9 cellular contexts compared by ENCODE assay signal in genomic region chr14:100158566-100159106, GRCh38. TPM values are rescaled to one million over a fixed set of nuclear protein-coding genes. Genes with fewer than 3 reads are reported as not detected.
DNase-seq lines count a peak whose midpoint lies in the region; ATAC-seq and TF ChIP-seq lines count a peak whose summit lies in the region.
"Had no signal": no experiment of that assay in that cellular context is flagged by ENCODE, and none has a peak within 500 bp of the region (broad histone marks: within the 10 kb centered on the region; RNA-seq: fewer than 3 reads in every experiment).

No MANE protein-coding gene starts in this region.

- H3K4me1 ChIP-seq in Panc1 (ENCODE audit: control insufficient read depth, insufficient read depth, low read length) (peaks cover 8% of the 10 kb centered on the region), skeletal muscle satellite cell (ENCODE audit: control insufficient read depth, insufficient read depth, low read length) (peaks cover 5% of the 10 kb centered on the region)

- peak overlapping the region; percentile 77 for H3K4me3 Mint-ChIP-seq in glutamatergic neuron (ENCODE audit: unreplicated experiment)

- H3K27me3 ChIP-seq in Panc1 (ENCODE audit: control insufficient read depth, insufficient read depth, low read length) (no peaks in the 10 kb centered on the region; the same call in 1 of the 2 replicates), skeletal muscle satellite cell (ENCODE audit: control insufficient read depth, insufficient read depth, low read length) (peaks cover 33% of the 10 kb centered on the region)

- peak; percentile 49 for DNase-seq in NCI-H748 (lab: John Stamatoyannopoulos, UW; ENCODE audit: unreplicated experiment)
- DNase-seq in NCI-H748 treated with DMSO at 0.1 percent for 48 hours (lab: John Stamatoyannopoulos, UW): no peak
- DNase-seq in Panc1 (ENCODE audit: low read depth, low spot score): no peak
- no peak for DNase-seq in glutamatergic neuron
- DNase-seq in activated CD8-positive, alpha-beta memory T cell treated with anti-CD3 and anti-CD28 coated beads for 24 hours: no peak
- DNase-seq in hepatic stellate cell (ENCODE audit: low spot score): no peak
- DNase-seq: islet precursor cell had no signal

- intact Hi-C loops in Panc1 (cut with micrococcal nuclease; ENCODE audit: unreplicated experiment): no loop called here

- H3K36me3 ChIP-seq in Panc1 (ENCODE audit: control insufficient read depth, insufficient read depth, low read length) (no peaks in the 10 kb centered on the region), skeletal muscle satellite cell (ENCODE audit: insufficient read depth, low read length) (no peaks in the 10 kb centered on the region)

- no peaks in the 10 kb centered on the region for H3K9me3 ChIP-seq in Panc1 (ENCODE audit: control insufficient read depth, insufficient read depth, low read depth, low read length)
- peaks cover 11% of the 10 kb centered on the region for H3K9me3 ChIP-seq in skeletal muscle satellite cell (replicated peaks; ENCODE audit: low read length)

- H3K27ac Mint-ChIP-seq in glutamatergic neuron (ENCODE audit: unreplicated experiment): no peak overlapping the region

- H3K9ac ChIP-seq in skeletal muscle satellite cell (ENCODE audit: low read depth, low read length): no peak overlapping the region

- H3K27ac ChIP-seq in Panc1 (ENCODE audit: low read length): no peak overlapping the region

- H3K27me3 Mint-ChIP-seq in glutamatergic neuron (ENCODE audit: unreplicated experiment): peaks cover 21% of the 10 kb centered on the region

- no TSS peak for BruUV-seq in Panc1 (replicated peaks; lab: Mats Ljungman, UMichigan)

- TF ChIP-seq CTCF in Panc1 (IDR thresholded peaks at IDR 0.05) (no peak), glutamatergic neuron (IDR thresholded peaks at IDR 0.05; ENCODE audit: partially characterized antibody, unreplicated experiment) (no peak)

- no peak for ATAC-seq in Panc1
- no peak for ATAC-seq in GM18873 (IDR thresholded peaks at IDR 0.05; ENCODE audit: low FRiP score, unreplicated experiment)

- POLR2A ChIA-PET in Panc1 (lab: Charles Lee): interaction anchor here (0.5 to 0.6 kb wide), 2 partner anchors 33 to 85 kb away, joined by 6 to 7 read pairs; no protein-coding TSS in a partner anchor

- H3K4me2 ChIP-seq in skeletal muscle satellite cell (ENCODE audit: low read length): peak overlapping the region; percentile 67

- H3K4me3 ChIP-seq in Panc1 (ENCODE audit: low read depth in 2 of 2, low read length in 2 of 2) (peak overlapping the region; percentile 41 to 54), skeletal muscle satellite cell (ENCODE audit: low read length) (no peak overlapping the region)

- peaks cover 5% of the 10 kb centered on the region for H3K9me3 Mint-ChIP-seq in glutamatergic neuron (ENCODE audit: unreplicated experiment)

- H3K36me3 Mint-ChIP-seq in glutamatergic neuron (ENCODE audit: unreplicated experiment): peaks cover 6% of the 10 kb centered on the region

- CTCF ChIA-PET in Panc1 (lab: Charles Lee): interaction anchor here (0.6 kb wide), 1 partner anchor 213 kb away, joined by 9 read pairs; no protein-coding TSS in a partner anchor

- no peaks in the 10 kb centered on the region for H3K4me1 Mint-ChIP-seq in glutamatergic neuron (ENCODE audit: low read depth, unreplicated experiment)

- in situ Hi-C loops in Panc1 (cut with HindIII; ENCODE audit: low pct_unique_long_range_greater_than_20kb, low sequenced_read_pairs): no loop called here

RNA-seq across cellular contexts. Expression of gene DEGS2, which starts 0.8 kb away (rescaled TPM):
- total RNA-seq in Panc1 (2021; ENCODE audit: unreplicated experiment): 4.9 TPM
- polyA plus RNA-seq in Panc1 (2012; ENCODE audit: insufficient read length): 10.8 TPM
- total RNA-seq in glutamatergic neuron (ENCODE audit: unreplicated experiment): 0.34 TPM
- under 0.01 TPM in 1 of 2 replicates, not detected in the other for total RNA-seq in skeletal muscle satellite cell (2012; rRNA removed)
